ENCODE assay signal across 19 cellular contexts in genomic region chr11:58801974-58802545, GRCh38. TPM values are rescaled to one million over a fixed set of nuclear protein-coding genes. Genes with fewer than 3 reads are reported as not detected.
DNase-seq lines count a peak whose midpoint lies in the region; ATAC-seq, FAIRE-seq and TF ChIP-seq lines count a peak whose summit lies in the region.
"Had no signal": no experiment of that assay in that cellular context is flagged by ENCODE, and none has a peak within 500 bp of the region (broad histone marks: within the 10 kb centered on the region; RNA-seq: fewer than 3 reads in every experiment).

No MANE protein-coding gene starts in this region.

- peaks cover 6% of the 10 kb centered on the region for H3K9me3 Mint-ChIP-seq in activated T-cell treated with anti-CD3 and anti-CD28 coated beads, Interleukin-2, amount 50 U/mL, for 4 hours
- no peaks in the 10 kb centered on the region for H3K9me3 Mint-ChIP-seq in activated T-helper 17 cell treated with anti-CD3 and anti-CD28 coated beads, Interleukin-2, amount 50 U/mL, for 72 hours
- no peaks in the 10 kb centered on the region for H3K9me3 Mint-ChIP-seq in stimulated activated effector memory CD8-positive, alpha-beta T cell treated with anti-CD3 and anti-CD28 coated beads, Interleukin-12 subunit alpha, Interleukin-12 subunit beta, amount 100 ng/mL, for 72 hours

- peak; percentile 43 to 69 for ATAC-seq in activated T-cell treated with anti-CD3 and anti-CD28 coated beads, Interleukin-2, amount 50 U/mL, for 4 hours
- peak; percentile 75 for ATAC-seq in activated T-helper 17 cell treated with anti-CD3 and anti-CD28 coated beads, Interleukin-2, amount 50 U/mL, for 72 hours (replicated peaks)
- peak; percentile 34 for ATAC-seq in stimulated activated effector memory CD8-positive, alpha-beta T cell treated with anti-CD3 and anti-CD28 coated beads, Interleukin-12 subunit alpha, Interleukin-12 subunit beta, amount 100 ng/mL, for 72 hours
- no peak for ATAC-seq in HG03045 (IDR thresholded peaks at IDR 0.05; ENCODE audit: unreplicated experiment)
- ATAC-seq: GM23338, HCT116 had no signal

- no peak overlapping the region for H3K4me3 Mint-ChIP-seq in activated T-cell treated with anti-CD3 and anti-CD28 coated beads, Interleukin-2, amount 50 U/mL, for 4 hours
- H3K4me3 Mint-ChIP-seq in activated T-helper 17 cell treated with anti-CD3 and anti-CD28 coated beads, Interleukin-2, amount 50 U/mL, for 72 hours = no peak overlapping the region
- no peak overlapping the region for H3K4me3 Mint-ChIP-seq in stimulated activated effector memory CD8-positive, alpha-beta T cell treated with anti-CD3 and anti-CD28 coated beads, Interleukin-12 subunit alpha, Interleukin-12 subunit beta, amount 100 ng/mL, for 72 hours
- H3K4me3 Mint-ChIP-seq: CD4-positive, alpha-beta memory T cell; GM23338; H9 had no signal

- TF ChIP-seq POLR2A in GM12892 (IDR thresholded peaks at IDR 0.05; ENCODE audit: low read depth, low read length) = no peak

- H3K4me1 Mint-ChIP-seq in activated T-cell treated with anti-CD3 and anti-CD28 coated beads, Interleukin-2, amount 50 U/mL, for 4 hours (ENCODE audit: low read depth) = no peaks in the 10 kb centered on the region
- H3K4me1 Mint-ChIP-seq in activated T-helper 17 cell treated with anti-CD3 and anti-CD28 coated beads, Interleukin-2, amount 50 U/mL, for 72 hours = no peaks in the 10 kb centered on the region
- no peaks in the 10 kb centered on the region for H3K4me1 Mint-ChIP-seq in stimulated activated effector memory CD8-positive, alpha-beta T cell treated with anti-CD3 and anti-CD28 coated beads, Interleukin-12 subunit alpha, Interleukin-12 subunit beta, amount 100 ng/mL, for 72 hours
- H3K4me1 Mint-ChIP-seq: CD4-positive, alpha-beta memory T cell; H9 had no signal

- H3K27ac Mint-ChIP-seq in activated T-helper 17 cell treated with anti-CD3 and anti-CD28 coated beads, Interleukin-2, amount 50 U/mL, for 72 hours = no peak overlapping the region
- H3K27ac Mint-ChIP-seq in stimulated activated effector memory CD8-positive, alpha-beta T cell treated with anti-CD3 and anti-CD28 coated beads, Interleukin-12 subunit alpha, Interleukin-12 subunit beta, amount 100 ng/mL, for 72 hours = no peak overlapping the region
- H3K27ac Mint-ChIP-seq: CD4-positive, alpha-beta memory T cell; GM23338; H9 had no signal

- DNase-seq in activated T-cell treated with anti-CD3 and anti-CD28 coated beads, Interleukin-2, amount 50 U/mL, for 4 hours = no peak
- DNase-seq in activated T-cell treated with anti-CD3 and anti-CD28 coated beads, Interleukin-2, amount 50 U/mL, for 48 hours = no peak
- DNase-seq in GM12892 (ENCODE audit: insufficient read length) = no peak
- DNase-seq in stimulated activated effector memory CD8-positive, alpha-beta T cell treated with anti-CD3 and anti-CD28 coated beads, Interleukin-12 subunit alpha, Interleukin-12 subunit beta, amount 100 ng/mL, for 72 hours (ENCODE audit: low spot score in 2 of 2) = no peak
- no peak for DNase-seq in retina
- DNase-seq: C1 segment of cervical spinal cord; Calu3; CD4-positive, alpha-beta memory T cell; COR-L47; DMS53; DMS79 treated with DMSO at 0.1 percent for 48 hours; H9 had no signal

- H3K27me3 Mint-ChIP-seq in activated T-cell treated with anti-CD3 and anti-CD28 coated beads, Interleukin-2, amount 50 U/mL, for 4 hours (ENCODE audit: low read depth) = peaks cover 18% of the 10 kb centered on the region
- H3K27me3 Mint-ChIP-seq in activated T-helper 17 cell treated with anti-CD3 and anti-CD28 coated beads, Interleukin-2, amount 50 U/mL, for 72 hours = peaks cover 22% of the 10 kb centered on the region

- peak; percentile 38 for FAIRE-seq in GM12892 (lab: Jason Lieb, UNC)
- FAIRE-seq: G401.6, GM19239 had no signal

- no peaks in the 10 kb centered on the region for H3K36me3 Mint-ChIP-seq in activated T-cell treated with anti-CD3 and anti-CD28 coated beads, Interleukin-2, amount 50 U/mL, for 4 hours (ENCODE audit: insufficient read depth)
- no peaks in the 10 kb centered on the region for H3K36me3 Mint-ChIP-seq in activated T-helper 17 cell treated with anti-CD3 and anti-CD28 coated beads, Interleukin-2, amount 50 U/mL, for 72 hours (ENCODE audit: low read depth)
- no peaks in the 10 kb centered on the region for H3K36me3 Mint-ChIP-seq in stimulated activated effector memory CD8-positive, alpha-beta T cell treated with anti-CD3 and anti-CD28 coated beads, Interleukin-12 subunit alpha, Interleukin-12 subunit beta, amount 100 ng/mL, for 72 hours
- H3K36me3 Mint-ChIP-seq: CD4-positive, alpha-beta memory T cell had no signal

RNA-seq across cellular contexts. Expression of gene GLYATL2, which starts 42.4 kb away (rescaled TPM):
- not detected for total RNA-seq in activated T-cell treated with anti-CD3 and anti-CD28 coated beads, Interleukin-2, amount 50 U/mL, for 4 hours
- polyA plus RNA-seq in GM12892 (2012; ENCODE audit: missing spikeins) = not detected
- not detected for total RNA-seq in activated T-helper 17 cell treated with anti-CD3 and anti-CD28 coated beads, Interleukin-2, amount 50 U/mL, for 72 hours
- total RNA-seq: A172; CD4-positive, alpha-beta memory T cell; H9 had no signal
- polyA plus RNA-seq: CD4-positive, alpha-beta memory T cell had no signal
